Comparison of ENCODE assay signal across 22 cellular contexts in genomic region chr11:126408901-126409670, GRCh38.
"Had no signal": no experiment of that assay in that cellular context is flagged by ENCODE, and none has a peak within 500 bp of the region (broad histone marks: within the 10 kb centered on the region; RNA-seq: fewer than 3 reads in every experiment).

No MANE protein-coding gene starts in this region.

- ATAC-seq: activated naive CD8-positive, alpha-beta T cell treated with anti-CD3 and anti-CD28 coated beads, Interleukin-2, amount 50 U/mL, for 24 hours; gastrocnemius medialis; SK-N-SH treated with all-trans-retinoic acid at 6 μM for 48 hours; T-cell had no signal

- H3K27me3 ChIP-seq: gastrocnemius medialis, transverse colon, vagina had no signal

- H3K27me3 Mint-ChIP-seq: activated naive CD8-positive, alpha-beta T cell treated with anti-CD3 and anti-CD28 coated beads, Interleukin-2, amount 50 U/mL, for 24 hours; brain; memory B cell; naive B cell; T-cell had no signal

- DNase-seq: activated CD4-positive, alpha-beta T cell treated with anti-CD3 and anti-CD28 coated beads for 1 hour; activated CD4-positive, alpha-beta T cell treated with anti-CD3 and anti-CD28 coated beads, Interleukin-2, amount 50 U/mL, for 4 hours; activated naive CD4-positive, alpha-beta T cell treated with Interleukin-2 at 50 U/mL for 16 hours; activated naive CD8-positive, alpha-beta T cell treated with anti-CD3 and anti-CD28 coated beads, Interleukin-2, amount 50 U/mL, for 24 hours; activated T-cell treated with anti-CD3 and anti-CD28 coated beads, Interleukin-2, amount 50 U/mL, for 1 hour; anterior cingulate cortex; central memory CD4-positive, alpha-beta T cell; erythroblast; gastrocnemius medialis; head of caudate nucleus; kidney glomerular epithelial cell; naive B cell; stimulated activated naive CD4-positive, alpha-beta T cell treated with Interleukin-2 at 50 U/mL for 16 hours; T-cell; T1000; transverse colon had no signal

- H3K36me3 Mint-ChIP-seq: naive B cell had no signal

- H3K4me1 ChIP-seq: gastrocnemius medialis had no signal

- H3K9me3 ChIP-seq: gastrocnemius medialis, transverse colon, vagina had no signal

- H3K9me3 Mint-ChIP-seq: activated naive CD8-positive, alpha-beta T cell treated with anti-CD3 and anti-CD28 coated beads, Interleukin-2, amount 50 U/mL, for 24 hours; activated T-helper 2 cell treated with anti-CD3 and anti-CD28 coated beads, Interferon-gamma antibody, Interleukin-2, Interleukin-4, amounts not matched to agents 10 μg/mL and 5 μg/mL and 100 μg/mL, durations not matched to agents 14 hours and 24 hours and 36 hours; memory B cell; naive B cell; T-cell had no signal

- H3K27ac ChIP-seq: gastrocnemius medialis had no signal

- H3K36me3 ChIP-seq: gastrocnemius medialis, transverse colon had no signal

- H3K4me3 ChIP-seq: coronary artery, gastrocnemius medialis, vagina had no signal

- H3K27ac Mint-ChIP-seq: activated naive CD8-positive, alpha-beta T cell treated with anti-CD3 and anti-CD28 coated beads, Interleukin-2, amount 50 U/mL, for 24 hours; activated T-helper 2 cell treated with anti-CD3 and anti-CD28 coated beads, Interferon-gamma antibody, Interleukin-2, Interleukin-4, amounts not matched to agents 10 μg/mL and 5 μg/mL and 100 μg/mL, durations not matched to agents 14 hours and 24 hours and 36 hours; brain; memory B cell; T-cell had no signal

- H3K4me1 Mint-ChIP-seq: activated naive CD8-positive, alpha-beta T cell treated with anti-CD3 and anti-CD28 coated beads, Interleukin-2, amount 50 U/mL, for 24 hours; memory B cell; naive B cell; T-cell had no signal

- H3K4me3 Mint-ChIP-seq: activated naive CD8-positive, alpha-beta T cell treated with anti-CD3 and anti-CD28 coated beads, Interleukin-2, amount 50 U/mL, for 24 hours; brain; memory B cell; naive B cell; T-cell had no signal
